9 cellular contexts compared by ENCODE assay signal in the genomic region with DNA sequence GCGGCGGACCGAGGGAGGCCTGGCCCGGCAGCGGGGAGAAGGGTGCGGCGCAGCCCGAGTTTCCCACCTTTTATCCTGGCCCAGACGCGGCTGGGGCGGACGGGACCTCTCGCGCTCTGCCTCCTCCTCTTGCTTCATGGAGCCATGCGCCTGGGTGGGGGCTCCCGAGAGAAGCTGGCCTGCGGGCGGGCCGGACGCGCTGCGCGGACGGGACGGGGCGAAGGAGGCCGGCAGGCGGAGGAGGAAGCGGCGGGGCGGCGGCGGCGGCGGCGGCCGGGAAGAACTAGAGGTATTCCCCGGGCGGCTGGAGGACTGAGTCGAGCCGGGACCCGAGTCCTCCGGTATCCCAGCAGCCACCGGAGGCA. TPM values are rescaled to one million over a fixed set of nuclear protein-coding genes. Genes with fewer than 3 reads are reported as not detected.
DNase-seq lines count a peak whose midpoint lies in the region; ATAC-seq and TF ChIP-seq lines count a peak whose summit lies in the region.
"Not testable (repeated sequence)": the region's sequence is repeated elsewhere in the genome, so short reads cannot be mapped to it uniquely, and the experiment has no call there.
"Had no signal": no experiment of that assay in that cellular context is flagged by ENCODE, and none has a peak within 500 bp of the region (broad histone marks: within the 10 kb centered on the region; RNA-seq: fewer than 3 reads in every experiment).

No MANE protein-coding gene starts in this region.

- not testable (repeated sequence) for ATAC-seq in natural killer cell

- H3K4me3 Mint-ChIP-seq in activated T-helper 2 cell treated with anti-CD3 and anti-CD28 coated beads, Interferon-gamma antibody, Interleukin-2, Interleukin-4, amounts not matched to agents 10 μg/mL and 5 μg/mL and 100 μg/mL, durations not matched to agents 14 hours and 24 hours and 36 hours (ENCODE audit: low read depth): peak overlapping the region; percentile 81
- H3K4me3 Mint-ChIP-seq in natural killer cell: peak overlapping the region; percentile 87

- POLR2A ChIA-PET in HEK293 (lab: Yijun Ruan, JAX): not testable (repeated sequence)

- DNase-seq in AG10803 (ENCODE audit: low read depth) (peak; percentile 1), Peyer's patch (peak in 2 of 3 donors; percentile 16 to 56)
- not testable (repeated sequence) for DNase-seq in activated T-helper 2 cell treated with anti-CD3 and anti-CD28 coated beads, Interferon-gamma antibody, Interleukin-2, Interleukin-4, amounts not matched to agents 10 μg/mL and 5 μg/mL and 100 μg/mL, durations not matched to agents 14 hours and 24 hours and 36 hours (ENCODE audit: low spot score); effector memory CD4-positive, alpha-beta T cell; natural killer cell
- DNase-seq in stimulated activated CD4-positive, alpha-beta T cell treated with anti-CD3 and anti-CD28 coated beads, Interleukin-1b, Interleukin-23, amount 100 ng/mL, for 4 hours (ENCODE audit: low read depth in 2 of 2): peak; percentile 3 to 36

- not testable (repeated sequence) for H3K9ac ChIP-seq in iPS-18a (ENCODE audit: low read length)

- H3K36me3 ChIP-seq in HEK293 (ENCODE audit: control insufficient read depth in 2 of 2, insufficient read depth in 1 of 2, low read length in 2 of 2); Peyer's patch; effector memory CD4-positive, alpha-beta T cell (ENCODE audit: control insufficient read depth, insufficient read depth, low read length); iPS-18a (ENCODE audit: control insufficient read depth, low read depth, low read length): not testable (repeated sequence)

- H3K9me3 Mint-ChIP-seq in activated T-helper 2 cell treated with anti-CD3 and anti-CD28 coated beads, Interferon-gamma antibody, Interleukin-2, Interleukin-4, amounts not matched to agents 10 μg/mL and 5 μg/mL and 100 μg/mL, durations not matched to agents 14 hours and 24 hours and 36 hours; natural killer cell: not testable (repeated sequence)

- H3K4me1 ChIP-seq in HEK293 (ENCODE audit: control insufficient read depth, insufficient read depth, low read length); effector memory CD4-positive, alpha-beta T cell (ENCODE audit: control insufficient read depth, insufficient read depth, low read length, poor library complexity, severe bottlenecking); iPS-18a (ENCODE audit: control insufficient read depth, low read depth, low read length): not testable (repeated sequence)
- peaks cover 0 to 11% (median 1%) of the 10 kb centered on the region in 4 donors for H3K4me1 ChIP-seq in Peyer's patch

- H3K27me3 Mint-ChIP-seq in activated T-helper 2 cell treated with anti-CD3 and anti-CD28 coated beads, Interferon-gamma antibody, Interleukin-2, Interleukin-4, amounts not matched to agents 10 μg/mL and 5 μg/mL and 100 μg/mL, durations not matched to agents 14 hours and 24 hours and 36 hours (ENCODE audit: low read depth); natural killer cell (ENCODE audit: low read depth in 2 of 2): not testable (repeated sequence)

- not testable (repeated sequence) for TF ChIP-seq POLR2A in Peyer's patch (IDR thresholded peaks at IDR 0.05)

- not testable (repeated sequence) for H3K27ac Mint-ChIP-seq in activated T-helper 2 cell treated with anti-CD3 and anti-CD28 coated beads, Interferon-gamma antibody, Interleukin-2, Interleukin-4, amounts not matched to agents 10 μg/mL and 5 μg/mL and 100 μg/mL, durations not matched to agents 14 hours and 24 hours and 36 hours
- H3K27ac Mint-ChIP-seq in natural killer cell: peak overlapping the region; percentile 82 to 90

- not testable (repeated sequence) for H3K9me3 ChIP-seq in HEK293 (ENCODE audit: control insufficient read depth, insufficient read depth, low read depth, low read length); Peyer's patch; effector memory CD4-positive, alpha-beta T cell (ENCODE audit: control insufficient read depth, low read length); iPS-18a (ENCODE audit: control insufficient read depth, low read depth, low read length)

- peak overlapping the region; percentile 60; the same call in 1 of the 2 replicates for H3K27ac ChIP-seq in HEK293 (ENCODE audit: extremely low read depth, low read depth, low read length)
- H3K27ac ChIP-seq in Peyer's patch: peak overlapping the region; percentile 80 to 94 (median 86)
- peak overlapping the region; percentile 53 for H3K27ac ChIP-seq in effector memory CD4-positive, alpha-beta T cell (ENCODE audit: insufficient read depth, low read length, poor library complexity, severe bottlenecking)
- not testable (repeated sequence) for H3K27ac ChIP-seq in iPS-18a (ENCODE audit: low read length)

- intact Hi-C loops in activated T-helper 2 cell treated with anti-CD3 and anti-CD28 coated beads, Interferon-gamma antibody, Interleukin-2, Interleukin-4, amounts not matched to agents 10 μg/mL and 5 μg/mL and 100 μg/mL, durations not matched to agents 14 hours and 24 hours and 36 hours (cut with micrococcal nuclease); natural killer cell (cut with micrococcal nuclease): not testable (repeated sequence)

- H3K4me3 ChIP-seq in AG10803 (ENCODE audit: low read length) (peak overlapping the region; percentile 53), HEK293 (ENCODE audit: low read depth, low read length) (peak overlapping the region; percentile 53), Peyer's patch (peak overlapping the region; percentile 48 to 71 (median 60)), iPS-18a (ENCODE audit: low read length) (peak overlapping the region; percentile 37)
- H3K4me3 ChIP-seq in effector memory CD4-positive, alpha-beta T cell (ENCODE audit: insufficient read depth, low read depth, low read length, poor library complexity, severe bottlenecking): not testable (repeated sequence)

- not testable (repeated sequence) for TF ChIP-seq CTCF in AG10803 (conservative IDR thresholded peaks at IDR 0.05; ENCODE audit: low read length); HEK293 (tag by site-specific recombination; IDR thresholded peaks at IDR 0.05); Peyer's patch (IDR thresholded peaks at IDR 0.05); natural killer cell (IDR thresholded peaks at IDR 0.05)

- peaks cover 31% of the 10 kb centered on the region for H3K4me1 Mint-ChIP-seq in activated T-helper 2 cell treated with anti-CD3 and anti-CD28 coated beads, Interferon-gamma antibody, Interleukin-2, Interleukin-4, amounts not matched to agents 10 μg/mL and 5 μg/mL and 100 μg/mL, durations not matched to agents 14 hours and 24 hours and 36 hours (ENCODE audit: low read depth)
- peaks cover 20 to 21% of the 10 kb centered on the region in 2 donors for H3K4me1 Mint-ChIP-seq in natural killer cell

- CTCF ChIA-PET in HEK293 (lab: Yijun Ruan, JAX): not testable (repeated sequence)

- peaks cover 11% of the 10 kb centered on the region for H3K36me3 Mint-ChIP-seq in activated T-helper 2 cell treated with anti-CD3 and anti-CD28 coated beads, Interferon-gamma antibody, Interleukin-2, Interleukin-4, amounts not matched to agents 10 μg/mL and 5 μg/mL and 100 μg/mL, durations not matched to agents 14 hours and 24 hours and 36 hours (ENCODE audit: low read depth)
- H3K36me3 Mint-ChIP-seq in natural killer cell: not testable (repeated sequence)

- H3K27me3 ChIP-seq in Peyer's patch; effector memory CD4-positive, alpha-beta T cell (replicated peaks; ENCODE audit: control insufficient read depth, insufficient read depth, low read length, poor library complexity, severe bottlenecking); iPS-18a (ENCODE audit: control insufficient read depth, insufficient read depth, low read length): not testable (repeated sequence)

RNA-seq across cellular contexts. Expression of a gene that starts 0.4 kb away (rescaled TPM):
- total RNA-seq in Peyer's patch: 1 to 10 TPM in 1 of 4 donors, not detected in 3; 2.5 TPM
- 0.11 TPM in 1 of 2 replicates, not detected in the other for total RNA-seq in activated T-helper 2 cell treated with anti-CD3 and anti-CD28 coated beads, Interferon-gamma antibody, Interleukin-2, Interleukin-4, amounts not matched to agents 10 μg/mL and 5 μg/mL and 100 μg/mL, durations not matched to agents 14 hours and 24 hours and 36 hours
- under 1 TPM in 2 of 3 donors, not detected in 1; 0.30 to 0.49 TPM for total RNA-seq in natural killer cell
- total RNA-seq: T-helper 1 cell treated with Interleukin-12 subunit alpha and Interleukin-12 subunit beta and Interleukin-4 antibody, amounts not matched to agents 30 ng/mL and 1 ng/mL, for 36 hours had no signal
